13 cellular contexts compared by ENCODE assay signal in the genomic region with DNA sequence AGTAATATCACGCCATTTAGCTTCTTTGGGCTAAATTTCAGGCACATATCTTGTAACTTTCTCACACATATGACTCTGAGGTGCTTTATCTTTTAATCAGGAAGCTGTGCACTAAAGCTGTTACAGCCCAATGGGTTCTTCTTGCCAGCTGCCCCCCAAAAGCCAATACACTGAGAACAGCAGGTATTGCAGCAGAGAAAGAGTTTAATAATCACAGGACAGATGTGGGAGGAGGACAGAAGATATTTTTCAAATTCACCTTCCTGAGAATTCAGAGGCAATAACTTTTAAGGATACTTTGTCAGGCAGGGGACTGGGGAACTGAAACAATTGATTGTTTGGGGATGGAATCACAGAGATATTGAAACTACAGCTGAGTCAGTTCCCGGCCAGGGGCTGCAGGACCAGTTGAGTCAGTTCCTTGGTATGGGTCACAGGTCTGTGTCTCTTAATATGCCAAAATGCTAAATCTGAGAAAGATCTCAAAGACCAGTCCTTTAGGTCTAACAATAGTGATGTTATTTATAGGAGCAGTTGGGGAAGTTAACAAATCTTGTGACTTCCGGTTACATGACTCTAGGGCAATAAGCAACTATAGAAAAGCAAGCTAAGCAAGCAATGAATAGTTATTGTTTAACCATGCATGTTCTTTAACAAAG. TPM values are rescaled to one million over a fixed set of nuclear protein-coding genes. Genes with fewer than 3 reads are reported as not detected.
DNase-seq lines count a peak whose midpoint lies in the region; ATAC-seq and TF ChIP-seq lines count a peak whose summit lies in the region.
"Had no signal": no experiment of that assay in that cellular context is flagged by ENCODE, and none has a peak within 500 bp of the region (broad histone marks: within the 10 kb centered on the region; RNA-seq: fewer than 3 reads in every experiment).

No MANE protein-coding gene starts in this region.

- H3K36me3 ChIP-seq in GM06990 (ENCODE audit: control insufficient read depth, insufficient read depth, low read length) (no peaks in the 10 kb centered on the region), gastroesophageal sphincter (no peaks in the 10 kb centered on the region)
- H3K36me3 ChIP-seq: ascending aorta, neural progenitor cell, tibial artery had no signal

- H3K27me3 ChIP-seq in GM06990 (replicated peaks; ENCODE audit: control insufficient read depth, insufficient read depth, low read length) (no peaks in the 10 kb centered on the region), gastroesophageal sphincter (no peaks in the 10 kb centered on the region)
- H3K27me3 ChIP-seq: ascending aorta, neural progenitor cell, tibial artery had no signal

- peaks cover 0 to 15% (median 0%) of the 10 kb centered on the region in 3 donors for H3K9me3 ChIP-seq in gastroesophageal sphincter

- TF ChIP-seq POLR2A in gastroesophageal sphincter (IDR thresholded peaks at IDR 0.05), result no peak

- TF ChIP-seq CTCF in GM06990 (IDR thresholded peaks at IDR 0.05; ENCODE audit: insufficient read depth, low read length, poor library complexity, severe bottlenecking), result no peak
- no peak for TF ChIP-seq CTCF in gastroesophageal sphincter (IDR thresholded peaks at IDR 0.05)

- no peak overlapping the region for H3K4me3 ChIP-seq in GM06990 (replicated peaks; ENCODE audit: low read depth, low read length)
- H3K4me3 ChIP-seq in gastroesophageal sphincter, result no peak overlapping the region
- H3K4me3 ChIP-seq: ascending aorta, neural progenitor cell, tibial artery had no signal

- TF ChIP-seq EP300 in gastroesophageal sphincter (IDR thresholded peaks at IDR 0.05), result no peak

- peak; percentile 62 for ATAC-seq in GM19324 (IDR thresholded peaks at IDR 0.05; ENCODE audit: low FRiP score, unreplicated experiment)
- ATAC-seq in HG02798 (IDR thresholded peaks at IDR 0.05; ENCODE audit: poor library complexity, unreplicated experiment), result peak; percentile 66
- ATAC-seq in HG03575 (IDR thresholded peaks at IDR 0.05; ENCODE audit: extremely low read depth, insufficient number of reproducible peaks, low FRiP score, unreplicated experiment), result peak; percentile 85
- no peak for ATAC-seq in activated CD4-positive, CD25-positive, alpha-beta regulatory T cell treated with anti-CD3 and anti-CD28 coated beads, Interleukin-2, amount 50 U/mL, for 24 hours
- no peak for ATAC-seq in gastroesophageal sphincter

- DNase-seq in GM06990 (ENCODE audit: extremely low read depth, insufficient read length) (peak; percentile 33), head of caudate nucleus (no peak)
- DNase-seq in stimulated activated CD4-positive, alpha-beta T cell treated with anti-CD3 and anti-CD28 coated beads, Interleukin-4, amount 100 ng/mL, for 1 hour, result no peak
- DNase-seq: CD4-positive, alpha-beta memory T cell; SW 1271; tibial artery had no signal

- WGBS in gastroesophageal sphincter (ENCODE audit: low coverage in 1 of 2), 2 donors, result 67 to 72% methylated on average over 3 of the region's 3 CpGs

- intact Hi-C loops in head of caudate nucleus (cut with DNase I), result no loop called here

- no peak overlapping the region for H3K27ac ChIP-seq in gastroesophageal sphincter
- H3K27ac ChIP-seq: ascending aorta, neural progenitor cell, tibial artery had no signal

- no peaks in the 10 kb centered on the region for H3K4me1 ChIP-seq in gastroesophageal sphincter
- H3K4me1 ChIP-seq: ascending aorta, tibial artery had no signal

RNA-seq across cellular contexts. Expression of gene DDIT4L, which starts 28.1 kb away (rescaled TPM):
- total RNA-seq in gastroesophageal sphincter, result 1 to 10 TPM in 3 of 4 donors, under 1 TPM in 1; 0.77 to 5.0 (median 3.0) TPM
- total RNA-seq: CD4-positive, alpha-beta memory T cell had no signal

Comparison
In these comparisons a context has a peak if more than half of its experiments do, and no peak if none do; other contexts are left out.
1. ATAC-seq: peak in GM19324 (single experiment), HG02798 (single experiment) and HG03575 (single experiment); none in activated CD4-positive, CD25-positive, alpha-beta regulatory T cell treated with anti-CD3 and anti-CD28 coated beads, Interleukin-2, amount 50 U/mL, for 24 hours (0 of 2) and gastroesophageal sphincter (single experiment).